19 cellular contexts compared by ENCODE assay signal in genomic region chr4:56040842-56041241, GRCh38.
A peak's percentile ranks its signal among the peaks of the same experiment; 100 is the strongest.
DNase-seq lines count a peak whose midpoint lies in the region; ATAC-seq, FAIRE-seq and TF ChIP-seq lines count a peak whose summit lies in the region.
"Had no signal": no experiment of that assay in that cellular context is flagged by ENCODE, and none has a peak within 500 bp of the region (broad histone marks: within the 10 kb centered on the region; RNA-seq: fewer than 3 reads in every experiment).

No MANE protein-coding gene starts in this region.

- no peaks in the 10 kb centered on the region for H4K20me1 ChIP-seq in HepG2 (ENCODE audit: insufficient read depth, low read length)

- no peak for TF ChIP-seq POLR2A in HepG2 (IDR thresholded peaks at IDR 0.05; ENCODE audit: insufficient read depth in 1 of 2, low read depth in 2 of 2, low read length in 2 of 2)
- no peak for TF ChIP-seq POLR2A in right lobe of liver (IDR thresholded peaks at IDR 0.05)

- intact Hi-C loops in HepG2 (cut with micrococcal nuclease; ENCODE audit: unreplicated experiment) (loop anchor here (5.0 kb wide), 1 partner anchor 39 kb away; no protein-coding TSS in a partner anchor), right lobe of liver (cut with DNase I) (no loop called here)

- no peak for FAIRE-seq in HepG2 (lab: Jason Lieb, UNC)
- FAIRE-seq: D721Med, G401.6, GM12891, HTR-8/SVneo had no signal

- CTCF ChIA-PET in HepG2 (lab: Yijun Ruan, JAX; ENCODE audit: low intra/inter-chr PET ratio, low total read pairs): no interaction called here

- no peak overlapping the region for H2BK15ac ChIP-seq in neuronal stem cell (ENCODE audit: low read length)

- peaks cover 33% of the 10 kb centered on the region for H3K4me1 ChIP-seq in HepG2 (ENCODE audit: insufficient read depth, low read length)
- no peaks in the 10 kb centered on the region for H3K4me1 ChIP-seq in right lobe of liver
- peaks cover 3 to 5% of the 10 kb centered on the region in 2 donors for H3K4me1 ChIP-seq in neuronal stem cell (ENCODE audit: control insufficient read depth in 2 of 2, insufficient read depth in 1 of 2, low read depth in 1 of 2, low read length in 2 of 2)

- no peak overlapping the region for H2BK120ac ChIP-seq in neuronal stem cell (ENCODE audit: low read depth, low read length)

- H2AK5ac ChIP-seq in neuronal stem cell (ENCODE audit: low read depth, low read length): no peak overlapping the region

- H3K79me2 ChIP-seq in HepG2 (ENCODE audit: insufficient read depth, low read length): no peaks in the 10 kb centered on the region

- peak overlapping the region; percentile 48; the same call in 1 of the 2 replicates for H3K4me2 ChIP-seq in HepG2 (ENCODE audit: low read depth, low read length)
- no peak overlapping the region for H3K4me2 ChIP-seq in neuronal stem cell (ENCODE audit: insufficient read depth, low read length, poor library complexity, severe bottlenecking)

- POLR2A ChIA-PET in HepG2 (lab: Yijun Ruan, JAX): no interaction called here

- H2BK12ac ChIP-seq in neuronal stem cell (ENCODE audit: low read length): no peak overlapping the region

- H3K4ac ChIP-seq in neuronal stem cell (ENCODE audit: low read length): no peak overlapping the region

- H3K23ac ChIP-seq in neuronal stem cell (ENCODE audit: low read depth, low read length, poor library complexity): no peak overlapping the region

- no peak overlapping the region for H4K91ac ChIP-seq in neuronal stem cell (ENCODE audit: low read depth, low read length, poor library complexity)

- TF ChIP-seq CTCF in HepG2 (CRISPR knock-in tag; IDR thresholded peaks at IDR 0.05): no peak
- no peak for TF ChIP-seq CTCF in right lobe of liver (IDR thresholded peaks at IDR 0.05)
- TF ChIP-seq CTCF in epithelial cell of proximal tubule (conservative IDR thresholded peaks at IDR 0.05; ENCODE audit: low read depth, low read length): no peak

- H3K9ac ChIP-seq in HepG2 (ENCODE audit: insufficient read depth, low read depth, low read length) (no peak overlapping the region), neuronal stem cell (ENCODE audit: low read depth, low read length, poor library complexity) (no peak overlapping the region)
- H3K9ac ChIP-seq: GM23248 had no signal

- no peak overlapping the region for H4K8ac ChIP-seq in neuronal stem cell (ENCODE audit: low read depth, low read length)

- H2AFZ ChIP-seq in HepG2 (ENCODE audit: low read length) (no peak overlapping the region), neuronal stem cell (ENCODE audit: low read length) (peak overlapping the region; percentile 62)
- H2AFZ ChIP-seq: GM23248 had no signal

- H3K27ac ChIP-seq in HepG2 (ENCODE audit: extremely low read length, insufficient read depth, low read length) (no peak overlapping the region), right lobe of liver (no peak overlapping the region), neuronal stem cell (replicated peaks; ENCODE audit: low read length) (no peak overlapping the region), substantia nigra (ENCODE audit: low read depth, low read length, poor library complexity, severe bottlenecking) (no peak overlapping the region)
- H3K27ac ChIP-seq: 22Rv1, GM23248 had no signal

- no peak overlapping the region for H3K14ac ChIP-seq in neuronal stem cell (ENCODE audit: low read length)

- no TSS peak for BruUV-seq in HepG2 (replicated peaks; lab: Mats Ljungman, UMichigan)

- no peak overlapping the region for H3K4me3 ChIP-seq in HepG2 (replicated peaks in 1 of 3; ENCODE audit: insufficient read depth in 1 of 3, low read depth in 2 of 3, low read length in 3 of 3)
- no peak overlapping the region for H3K4me3 ChIP-seq in right lobe of liver
- H3K4me3 ChIP-seq in epithelial cell of proximal tubule (ENCODE audit: low read depth, low read length): no peak overlapping the region
- H3K4me3 ChIP-seq in neuronal stem cell (ENCODE audit: low read length in 2 of 2): no peak overlapping the region
- H3K4me3 ChIP-seq: GM23248 had no signal

- H3K36me3 ChIP-seq in HepG2 (replicated peaks in 1 of 2; ENCODE audit: control insufficient read depth in 1 of 2, insufficient read depth in 2 of 2, low read length in 2 of 2) (no peaks in the 10 kb centered on the region), right lobe of liver (no peaks in the 10 kb centered on the region), neuronal stem cell (replicated peaks in 1 of 2; ENCODE audit: control insufficient read depth in 2 of 2, insufficient read depth in 2 of 2, low read length in 2 of 2) (no peaks in the 10 kb centered on the region)

- DNase-seq in HepG2 (ENCODE audit: low spot score): no peak
- no peak for DNase-seq in right lobe of liver
- DNase-seq in epithelial cell of proximal tubule (ENCODE audit: low read depth): peak; percentile 37
- DNase-seq in neuronal stem cell (ENCODE audit: low spot score): no peak
- DNase-seq in activated naive CD4-positive, alpha-beta T cell treated with Interleukin-2 at 50 U/mL for 16 hours: no peak
- no peak for DNase-seq in substantia nigra (lab: John Stamatoyannopoulos, UW)
- DNase-seq: CD8-positive, alpha-beta T cell; COR-L47; DMS153; DMS79 treated with DMSO at 0.1 percent for 48 hours; EL; GM23248; H9 had no signal

- TF ChIP-seq RAD21 in HepG2 (CRISPR knock-in tag; IDR thresholded peaks at IDR 0.05): no peak

- H3K18ac ChIP-seq in neuronal stem cell (ENCODE audit: low read length): no peak overlapping the region

- H3K9me3 ChIP-seq in HepG2 (ENCODE audit: low read length) (no peaks in the 10 kb centered on the region), right lobe of liver (no peaks in the 10 kb centered on the region), neuronal stem cell (replicated peaks in 1 of 2; ENCODE audit: control insufficient read depth in 2 of 2, insufficient read depth in 1 of 2, low read depth in 1 of 2, low read length in 2 of 2) (no peaks in the 10 kb centered on the region)

- no peaks in the 10 kb centered on the region for H3K79me1 ChIP-seq in neuronal stem cell (ENCODE audit: low read depth, low read length)

- in situ Hi-C loops in HepG2 (cut with HindIII; ENCODE audit: extremely low pct_ligation_motif_present, low pct_unique_long_range_greater_than_20kb): no loop called here

- ATAC-seq in HepG2 (peak; percentile 62), right lobe of liver (no peak), HG03378 (IDR thresholded peaks at IDR 0.05; ENCODE audit: unreplicated experiment) (no peak)
- ATAC-seq: CD8-positive, alpha-beta T cell had no signal

- TF ChIP-seq EP300 in HepG2 (IDR thresholded peaks at IDR 0.05; ENCODE audit: low read depth in 2 of 2, low read length in 2 of 2) (no peak), HepG2 (CRISPR knock-in tag; IDR thresholded peaks at IDR 0.05; ENCODE audit: borderline replicate concordance) (no peak)

- H3K27me3 ChIP-seq in HepG2 (ENCODE audit: control insufficient read depth in 1 of 2, insufficient read depth in 2 of 2, low read length in 2 of 2) (no peaks in the 10 kb centered on the region), right lobe of liver (no peaks in the 10 kb centered on the region), neuronal stem cell (ENCODE audit: control insufficient read depth in 3 of 3, insufficient read depth in 3 of 3, low read depth in 1 of 3, low read length in 3 of 3) (no peaks in the 10 kb centered on the region)

- no peak overlapping the region for H2BK5ac ChIP-seq in neuronal stem cell (ENCODE audit: low read length)

- 5% methylated on average over 2 of the region's 2 CpGs for WGBS in HepG2 (ENCODE audit: low lambda C conversion rate)
- 42% methylated on average over 2 of the region's 2 CpGs for WGBS in right lobe of liver (ENCODE audit: insufficient coverage, low coverage, low lambda C conversion rate, missing lambda C conversion rate)
- no CpG with 5 or more reads among the region's 2 CpGs for WGBS in neuronal stem cell (ENCODE audit: extremely low coverage in 2 of 2, insufficient read length in 2 of 2, insufficient replicate concordance in 1 of 2), 2 donors

TF ChIP-seq in HepG2, 621 proteins besides CTCF, POLR2A, EP300 and RAD21:
- TF ChIP-seq FIP1L1 (IDR thresholded peaks at IDR 0.05; ENCODE audit: borderline replicate concordance, insufficient read depth, low read depth, low read length) (no peak), ZHX1 (CRISPR knock-in tag; IDR thresholded peaks at IDR 0.05; ENCODE audit: low read depth) (no peak), CEBPB (IDR thresholded peaks at IDR 0.05; ENCODE audit: borderline replicate concordance, low read depth, low read length) (peak; percentile 12; the same call in 1 of the 2 replicates)
TF ChIP-seq in HepG2: peak in this region for 1.
